ENCODE assay signal across 15 cellular contexts in genomic region chr2:66389651-66390131, GRCh38. TPM values are rescaled to one million over a fixed set of nuclear protein-coding genes. Genes with fewer than 3 reads are reported as not detected.
DNase-seq lines count a peak whose midpoint lies in the region; FAIRE-seq and TF ChIP-seq lines count a peak whose summit lies in the region.
"Had no signal": no experiment of that assay in that cellular context is flagged by ENCODE, and none has a peak within 500 bp of the region (broad histone marks: within the 10 kb centered on the region; RNA-seq: fewer than 3 reads in every experiment).

No MANE protein-coding gene starts in this region.

- CTCF ChIA-PET in mammary epithelial cell (lab: Charles Lee; ENCODE audit: low non-redundant PET): no interaction called here

- no TSS peak for BruUV-seq in mammary epithelial cell (replicated peaks; lab: Mats Ljungman, UMichigan)

- dilution Hi-C loops in mammary epithelial cell (cut with HindIII; ENCODE audit: low sequenced_read_pairs): no loop called here

- H3K9ac ChIP-seq in HUES6 (ENCODE audit: low read length) (no peak overlapping the region), mammary epithelial cell (ENCODE audit: insufficient read depth, low read length) (no peak overlapping the region)

- no peak for FAIRE-seq in D721Med (lab: Jason Lieb, UNC)

- no peak for TF ChIP-seq CTCF in mammary epithelial cell (conservative IDR thresholded peaks at IDR 0.05 in 1 of 2, IDR thresholded peaks at IDR 0.05 in 1 of 2; ENCODE audit: extremely low read depth in 1 of 2, insufficient read depth in 1 of 2, low read depth in 1 of 2, low read length in 2 of 2)
- TF ChIP-seq CTCF in mesothelial cell of epicardium (IDR thresholded peaks at IDR 0.05; ENCODE audit: unreplicated experiment): no peak
- TF ChIP-seq CTCF in D721Med (IDR thresholded peaks at IDR 0.05; ENCODE audit: insufficient read depth, missing control alignments): no peak

- no peaks in the 10 kb centered on the region for H4K20me1 ChIP-seq in mammary epithelial cell (ENCODE audit: insufficient read depth, low read length)

- H3K36me3 Mint-ChIP-seq in mesothelial cell of epicardium: peaks cover 7% of the 10 kb centered on the region
- H3K36me3 Mint-ChIP-seq: activated naive CD4-positive, alpha-beta T cell treated with anti-CD3 and anti-CD28 coated beads, Interleukin-2, amount 50 U/mL, for 24 hours had no signal

- H2AFZ ChIP-seq in mammary epithelial cell (ENCODE audit: low read depth, low read length): no peak overlapping the region

- H3K4me3 Mint-ChIP-seq in mesothelial cell of epicardium: peak overlapping the region; percentile 13
- H3K4me3 Mint-ChIP-seq: activated naive CD4-positive, alpha-beta T cell treated with anti-CD3 and anti-CD28 coated beads, Interleukin-2, amount 50 U/mL, for 24 hours had no signal

- H3K79me2 ChIP-seq in mammary epithelial cell (ENCODE audit: insufficient read depth, low read length): no peaks in the 10 kb centered on the region

- peak; percentile 10 for DNase-seq in EH (ENCODE audit: low read depth)
- peak; percentile 11 for DNase-seq in mammary epithelial cell
- no peak for DNase-seq in mesothelial cell of epicardium (ENCODE audit: low spot score in 2 of 2, unreplicated experiment in 2 of 2)
- no peak for DNase-seq in D721Med (ENCODE audit: insufficient read length, low spot score)
- no peak for DNase-seq in NK-92 treated with Interleukin-12 subunit alpha and Interleukin-12 subunit beta, amount 100 ng/mL, for 24 hours (lab: John Stamatoyannopoulos, UW)
- DNase-seq in HAP-1 (ENCODE audit: low spot score in 2 of 2): no peak
- DNase-seq in activated CD8-positive, alpha-beta memory T cell treated with anti-CD3 and anti-CD28 coated beads for 24 hours: no peak
- DNase-seq: GDM1; NCI-H1105; NCI-H446; Right ventricle myocardium superior; stimulated activated naive CD8-positive, alpha-beta T cell treated with anti-CD3 and anti-CD28 coated beads, Interleukin-15, Interleukin-2, amounts not matched to agents 100 U/mL and 50 U/mL, for 24 hours had no signal

- H3K27me3 ChIP-seq in HUES6 (ENCODE audit: control insufficient read depth, insufficient read depth, low read length) (no peaks in the 10 kb centered on the region), mammary epithelial cell (ENCODE audit: insufficient read depth, low read length) (peaks cover 2% of the 10 kb centered on the region), HAP-1 (ENCODE audit: low read depth) (peaks cover 24% of the 10 kb centered on the region)
- H3K27me3 ChIP-seq: esophagus muscularis mucosa had no signal

- no peaks in the 10 kb centered on the region for H3K36me3 ChIP-seq in HUES6 (ENCODE audit: control insufficient read depth, insufficient read depth, low read length)
- no peaks in the 10 kb centered on the region for H3K36me3 ChIP-seq in mammary epithelial cell (ENCODE audit: insufficient read depth, low read length)
- H3K36me3 ChIP-seq in HAP-1 (replicated peaks): no peaks in the 10 kb centered on the region
- H3K36me3 ChIP-seq: esophagus muscularis mucosa had no signal

- in situ Hi-C loops in mammary epithelial cell (cut with MboI; ENCODE audit: low sequenced_read_pairs in 2 of 2): no loop called here
- in situ Hi-C loops in HAP-1 (cut with MboI; ENCODE audit: low sequenced_read_pairs): no loop called here

- H3K9me3 ChIP-seq in HUES6 (ENCODE audit: control insufficient read depth, insufficient read depth, low read depth, low read length) (no peaks in the 10 kb centered on the region), mammary epithelial cell (replicated peaks; ENCODE audit: insufficient read depth, low read length) (no peaks in the 10 kb centered on the region), HAP-1 (no peaks in the 10 kb centered on the region)
- H3K9me3 ChIP-seq: esophagus muscularis mucosa had no signal

- H3K27ac ChIP-seq in HUES6 (ENCODE audit: low read depth, low read length): no peak overlapping the region
- H3K27ac ChIP-seq in mammary epithelial cell (ENCODE audit: insufficient read depth, low read depth, low read length): peak overlapping the region; percentile 87
- H3K27ac ChIP-seq: esophagus muscularis mucosa had no signal

- peaks cover 54% of the 10 kb centered on the region for H3K4me1 Mint-ChIP-seq in mesothelial cell of epicardium
- H3K4me1 Mint-ChIP-seq: activated naive CD4-positive, alpha-beta T cell treated with anti-CD3 and anti-CD28 coated beads, Interleukin-2, amount 50 U/mL, for 24 hours had no signal

- H3K9me3 Mint-ChIP-seq in mesothelial cell of epicardium: peaks cover 8% of the 10 kb centered on the region
- H3K9me3 Mint-ChIP-seq: activated naive CD4-positive, alpha-beta T cell treated with anti-CD3 and anti-CD28 coated beads, Interleukin-2, amount 50 U/mL, for 24 hours had no signal

- peak overlapping the region; percentile 65; the same call in 1 of the 2 replicates for H3K4me3 ChIP-seq in HUES6 (ENCODE audit: low read depth, low read length)
- H3K4me3 ChIP-seq in mammary epithelial cell (replicated peaks in 1 of 3; ENCODE audit: insufficient read depth in 1 of 3, low read depth in 2 of 3, low read length in 3 of 3): no peak overlapping the region
- no peak overlapping the region for H3K4me3 ChIP-seq in HAP-1
- H3K4me3 ChIP-seq: esophagus muscularis mucosa had no signal

- no peak overlapping the region for H3K4me2 ChIP-seq in mammary epithelial cell (ENCODE audit: insufficient read depth, low read depth, low read length)

- H3K4me1 ChIP-seq in HUES6 (ENCODE audit: control insufficient read depth, insufficient read depth, low read length): peaks cover 21% of the 10 kb centered on the region
- H3K4me1 ChIP-seq in mammary epithelial cell (ENCODE audit: insufficient read depth, low read length): peaks cover 11% of the 10 kb centered on the region
- no peaks in the 10 kb centered on the region for H3K4me1 ChIP-seq in HAP-1
- H3K4me1 ChIP-seq: esophagus muscularis mucosa had no signal

- peak overlapping the region; percentile 96 for H3K27ac Mint-ChIP-seq in mesothelial cell of epicardium
- H3K27ac Mint-ChIP-seq: activated naive CD4-positive, alpha-beta T cell treated with anti-CD3 and anti-CD28 coated beads, Interleukin-2, amount 50 U/mL, for 24 hours had no signal

- WGBS in mammary epithelial cell (ENCODE audit: low coverage, missing lambda C conversion rate): 75% methylated on average over 3 of the region's 3 CpGs

- intact Hi-C loops in mammary epithelial cell (cut with micrococcal nuclease): no loop called here

- no peaks in the 10 kb centered on the region for H3K27me3 Mint-ChIP-seq in mesothelial cell of epicardium (ENCODE audit: low read depth)
- H3K27me3 Mint-ChIP-seq: activated naive CD4-positive, alpha-beta T cell treated with anti-CD3 and anti-CD28 coated beads, Interleukin-2, amount 50 U/mL, for 24 hours had no signal

RNA-seq across cellular contexts. Expression of gene MEIS1, which starts 45.2 kb away (rescaled TPM):
- total RNA-seq in mammary epithelial cell (1 to 10 TPM; 4.3 to 4.4 TPM), mesothelial cell of epicardium (305 to 324 TPM (median 317 TPM) in 3 replicates)
- polyA plus RNA-seq in mammary epithelial cell: 2.0 TPM
- 8.0 TPM for polyA minus RNA-seq in mammary epithelial cell

Comparison
In these comparisons a context has a peak if more than half of its experiments do, and no peak if none do; other contexts are left out.
1. DNase-seq: peak in EH (single experiment) and mammary epithelial cell (single experiment); none in mesothelial cell of epicardium (0 of 2), D721Med (single experiment), NK-92 treated with Interleukin-12 subunit alpha and Interleukin-12 subunit beta, amount 100 ng/mL, for 24 hours (single experiment), HAP-1 (0 of 2) and activated CD8-positive, alpha-beta memory T cell treated with anti-CD3 and anti-CD28 coated beads for 24 hours (single experiment).
2. RNA of gene MEIS1, which starts 45.2 kb away (total RNA-seq): 305 to 324 TPM in mesothelial cell of epicardium; 4.3 to 4.4 TPM in mammary epithelial cell; every median in the first group is over 10 times any median in the second.